In the genomic region with DNA sequence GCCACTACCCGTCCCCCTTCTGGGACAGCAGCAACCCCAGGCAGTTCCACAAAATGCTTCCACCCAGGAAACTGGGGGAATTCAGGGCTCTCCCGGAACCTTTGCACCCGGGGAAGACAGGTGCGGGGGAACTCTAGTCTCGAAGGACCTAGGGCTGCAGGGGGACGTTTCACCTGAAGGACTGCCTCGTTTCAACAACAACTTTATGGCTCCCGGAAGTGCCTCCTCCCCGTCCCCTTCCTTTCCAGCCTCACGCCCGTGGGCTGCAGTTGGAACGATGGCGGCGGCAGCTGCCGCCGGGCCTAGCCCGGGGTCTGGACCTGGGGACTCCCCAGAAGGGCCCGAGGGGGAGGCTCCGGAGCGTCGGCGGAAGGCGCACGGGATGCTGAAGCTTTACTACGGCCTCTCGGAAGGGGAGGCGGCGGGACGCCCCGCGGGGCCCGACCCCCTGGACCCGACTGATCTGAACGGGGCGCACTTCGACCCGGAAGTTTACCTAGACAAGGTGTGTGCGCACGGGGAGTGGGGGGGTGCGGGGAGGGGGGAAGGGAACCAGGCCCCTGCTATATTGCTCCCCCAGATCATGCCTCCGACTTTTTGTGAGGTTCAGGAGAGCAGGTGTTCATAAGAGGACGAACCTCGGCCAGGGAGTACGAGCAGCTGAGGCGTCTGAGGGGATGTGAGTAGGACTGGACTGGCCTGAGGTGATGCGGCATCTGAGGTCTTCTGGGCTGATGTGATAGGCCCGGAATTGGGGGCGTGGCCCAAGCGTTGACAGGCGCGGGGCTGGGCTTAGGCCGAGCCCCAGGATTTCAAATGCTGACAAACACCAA, we compare ENCODE assay signal across 1 cellular context.
TF ChIP-seq lines count a peak whose summit lies in the region.

A gene (plus strand): TSS at position 241 of the 833 bp plus-strand sequence. CDS start 37 bp downstream, at position 278.

TF ChIP-seq in K562, 482 proteins besides CTCF, POLR2A, EP300 and RAD21 (continued from another document and continues in another):
- TF ChIP-seq, protein P1, sequence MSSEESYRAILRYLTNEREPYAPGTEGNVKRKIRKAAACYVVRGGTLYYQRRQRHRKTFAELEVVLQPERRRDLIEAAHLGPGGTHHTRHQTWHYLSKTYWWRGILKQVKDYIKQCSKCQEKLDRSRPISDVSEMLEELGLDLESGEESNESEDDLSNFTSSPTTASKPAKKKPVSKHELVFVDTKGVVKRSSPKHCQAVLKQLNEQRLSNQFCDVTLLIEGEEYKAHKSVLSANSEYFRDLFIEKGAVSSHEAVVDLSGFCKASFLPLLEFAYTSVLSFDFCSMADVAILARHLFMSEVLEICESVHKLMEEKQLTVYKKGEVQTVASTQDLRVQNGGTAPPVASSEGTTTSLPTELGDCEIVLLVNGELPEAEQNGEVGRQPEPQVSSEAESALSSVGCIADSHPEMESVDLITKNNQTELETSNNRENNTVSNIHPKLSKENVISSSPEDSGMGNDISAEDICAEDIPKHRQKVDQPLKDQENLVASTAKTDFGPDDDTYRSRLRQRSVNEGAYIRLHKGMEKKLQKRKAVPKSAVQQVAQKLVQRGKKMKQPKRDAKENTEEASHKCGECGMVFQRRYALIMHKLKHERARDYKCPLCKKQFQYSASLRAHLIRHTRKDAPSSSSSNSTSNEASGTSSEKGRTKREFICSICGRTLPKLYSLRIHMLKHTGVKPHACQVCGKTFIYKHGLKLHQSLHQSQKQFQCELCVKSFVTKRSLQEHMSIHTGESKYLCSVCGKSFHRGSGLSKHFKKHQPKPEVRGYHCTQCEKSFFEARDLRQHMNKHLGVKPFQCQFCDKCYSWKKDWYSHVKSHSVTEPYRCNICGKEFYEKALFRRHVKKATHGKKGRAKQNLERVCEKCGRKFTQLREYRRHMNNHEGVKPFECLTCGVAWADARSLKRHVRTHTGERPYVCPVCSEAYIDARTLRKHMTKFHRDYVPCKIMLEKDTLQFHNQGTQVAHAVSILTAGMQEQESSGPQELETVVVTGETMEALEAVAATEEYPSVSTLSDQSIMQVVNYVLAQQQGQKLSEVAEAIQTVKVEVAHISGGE (CRISPR knock-in tag; IDR thresholded peaks at IDR 0.05): peak; percentile 99 to 100 (median 100)
- TF ChIP-seq BRF1 (IDR thresholded peaks at IDR 0.05; ENCODE audit: borderline replicate concordance, extremely low read depth, insufficient read length): no peak
- TF ChIP-seq GTF2E2 (tag; IDR thresholded peaks at IDR 0.05): peak; percentile 94
- TF ChIP-seq ZNF143 (CRISPR knock-in tag; IDR thresholded peaks at IDR 0.05): peak; percentile 31; the same call in 1 of the 2 replicates
- peak; percentile 20 for TF ChIP-seq CCNT2 (IDR thresholded peaks at IDR 0.05; ENCODE audit: borderline replicate concordance, extremely low read depth, insufficient read length, low read depth, low read length)
- TF ChIP-seq BDP1 (IDR thresholded peaks at IDR 0.05; ENCODE audit: insufficient read depth, insufficient read length): no peak
- TF ChIP-seq HDAC3 (IDR thresholded peaks at IDR 0.05; ENCODE audit: borderline replicate concordance, partially characterized antibody): peak; percentile 57
- TF ChIP-seq, protein P2, sequence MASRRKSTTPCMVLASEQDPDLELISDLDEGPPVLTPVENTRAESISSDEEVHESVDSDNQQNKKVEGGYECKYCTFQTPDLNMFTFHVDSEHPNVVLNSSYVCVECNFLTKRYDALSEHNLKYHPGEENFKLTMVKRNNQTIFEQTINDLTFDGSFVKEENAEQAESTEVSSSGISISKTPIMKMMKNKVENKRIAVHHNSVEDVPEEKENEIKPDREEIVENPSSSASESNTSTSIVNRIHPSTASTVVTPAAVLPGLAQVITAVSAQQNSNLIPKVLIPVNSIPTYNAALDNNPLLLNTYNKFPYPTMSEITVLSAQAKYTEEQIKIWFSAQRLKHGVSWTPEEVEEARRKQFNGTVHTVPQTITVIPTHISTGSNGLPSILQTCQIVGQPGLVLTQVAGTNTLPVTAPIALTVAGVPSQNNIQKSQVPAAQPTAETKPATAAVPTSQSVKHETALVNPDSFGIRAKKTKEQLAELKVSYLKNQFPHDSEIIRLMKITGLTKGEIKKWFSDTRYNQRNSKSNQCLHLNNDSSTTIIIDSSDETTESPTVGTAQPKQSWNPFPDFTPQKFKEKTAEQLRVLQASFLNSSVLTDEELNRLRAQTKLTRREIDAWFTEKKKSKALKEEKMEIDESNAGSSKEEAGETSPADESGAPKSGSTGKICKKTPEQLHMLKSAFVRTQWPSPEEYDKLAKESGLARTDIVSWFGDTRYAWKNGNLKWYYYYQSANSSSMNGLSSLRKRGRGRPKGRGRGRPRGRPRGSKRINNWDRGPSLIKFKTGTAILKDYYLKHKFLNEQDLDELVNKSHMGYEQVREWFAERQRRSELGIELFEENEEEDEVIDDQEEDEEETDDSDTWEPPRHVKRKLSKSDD (conservative IDR thresholded peaks at IDR 0.05; ENCODE audit: low read length): no peak; the same call in 1 of the 2 replicates
- TF ChIP-seq MYC (IDR thresholded peaks at IDR 0.05; ENCODE audit: low read depth, low read length): peak; percentile 88
- peak; percentile 72; the same call in 1 of the 2 replicates for TF ChIP-seq MYC (CRISPR knock-in tag; IDR thresholded peaks at IDR 0.05; ENCODE audit: borderline replicate concordance, low read depth)
- peak; percentile 82 for TF ChIP-seq DMBX1 (CRISPR knock-in tag; IDR thresholded peaks at IDR 0.05; ENCODE audit: borderline replicate concordance)
- peak; percentile 40; the same call in 1 of the 2 replicates for TF ChIP-seq FOXP1 (CRISPR knock-in tag; IDR thresholded peaks at IDR 0.05)
- TF ChIP-seq NCOA4 (IDR thresholded peaks at IDR 0.05; ENCODE audit: partially characterized antibody): no peak
- TF ChIP-seq, protein P3, sequence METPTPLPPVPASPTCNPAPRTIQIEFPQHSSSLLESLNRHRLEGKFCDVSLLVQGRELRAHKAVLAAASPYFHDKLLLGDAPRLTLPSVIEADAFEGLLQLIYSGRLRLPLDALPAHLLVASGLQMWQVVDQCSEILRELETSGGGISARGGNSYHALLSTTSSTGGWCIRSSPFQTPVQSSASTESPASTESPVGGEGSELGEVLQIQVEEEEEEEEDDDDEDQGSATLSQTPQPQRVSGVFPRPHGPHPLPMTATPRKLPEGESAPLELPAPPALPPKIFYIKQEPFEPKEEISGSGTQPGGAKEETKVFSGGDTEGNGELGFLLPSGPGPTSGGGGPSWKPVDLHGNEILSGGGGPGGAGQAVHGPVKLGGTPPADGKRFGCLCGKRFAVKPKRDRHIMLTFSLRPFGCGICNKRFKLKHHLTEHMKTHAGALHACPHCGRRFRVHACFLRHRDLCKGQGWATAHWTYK (CRISPR knock-in tag; IDR thresholded peaks at IDR 0.05): no peak; the same call in 1 of the 2 replicates
- no peak for TF ChIP-seq HNRNPH1 (optimal IDR thresholded peaks at IDR 0.05; ENCODE audit: low read depth, low read length)
- no peak for TF ChIP-seq HMG20A (CRISPR knock-in tag; conservative IDR thresholded peaks at IDR 0.05)
- no peak for TF ChIP-seq SMARCA4 (IDR thresholded peaks at IDR 0.05)
- TF ChIP-seq TAF15 (IDR thresholded peaks at IDR 0.05; ENCODE audit: low read depth, low read length): no peak
- no peak for TF ChIP-seq TFAM (CRISPR knock-in tag; conservative IDR thresholded peaks at IDR 0.05)
- no peak for TF ChIP-seq KLF16 (IDR thresholded peaks at IDR 0.05)
- no peak for TF ChIP-seq ZNF778 (CRISPR knock-in tag; IDR thresholded peaks at IDR 0.05)
- TF ChIP-seq FIP1L1 (IDR thresholded peaks at IDR 0.05; ENCODE audit: low read depth, low read length, poor library complexity, severe bottlenecking): peak; percentile 76
- peak; percentile 85 for TF ChIP-seq ZNF24 (IDR thresholded peaks at IDR 0.05)
- TF ChIP-seq KDM5B (IDR thresholded peaks at IDR 0.05; ENCODE audit: insufficient replicate concordance, low read depth, low read length): peak; percentile 96
- TF ChIP-seq, protein P4, sequence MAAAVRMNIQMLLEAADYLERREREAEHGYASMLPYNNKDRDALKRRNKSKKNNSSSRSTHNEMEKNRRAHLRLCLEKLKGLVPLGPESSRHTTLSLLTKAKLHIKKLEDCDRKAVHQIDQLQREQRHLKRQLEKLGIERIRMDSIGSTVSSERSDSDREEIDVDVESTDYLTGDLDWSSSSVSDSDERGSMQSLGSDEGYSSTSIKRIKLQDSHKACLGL (CRISPR knock-in tag; IDR thresholded peaks at IDR 0.05; ENCODE audit: borderline replicate concordance, poor library complexity, severe bottlenecking): peak; percentile 81
- TF ChIP-seq ETV1 (tag; conservative IDR thresholded peaks at IDR 0.05; ENCODE audit: low read depth): peak; percentile 95
- TF ChIP-seq C11orf30 (IDR thresholded peaks at IDR 0.05; ENCODE audit: low read depth): peak; percentile 95
- TF ChIP-seq, protein P5, sequence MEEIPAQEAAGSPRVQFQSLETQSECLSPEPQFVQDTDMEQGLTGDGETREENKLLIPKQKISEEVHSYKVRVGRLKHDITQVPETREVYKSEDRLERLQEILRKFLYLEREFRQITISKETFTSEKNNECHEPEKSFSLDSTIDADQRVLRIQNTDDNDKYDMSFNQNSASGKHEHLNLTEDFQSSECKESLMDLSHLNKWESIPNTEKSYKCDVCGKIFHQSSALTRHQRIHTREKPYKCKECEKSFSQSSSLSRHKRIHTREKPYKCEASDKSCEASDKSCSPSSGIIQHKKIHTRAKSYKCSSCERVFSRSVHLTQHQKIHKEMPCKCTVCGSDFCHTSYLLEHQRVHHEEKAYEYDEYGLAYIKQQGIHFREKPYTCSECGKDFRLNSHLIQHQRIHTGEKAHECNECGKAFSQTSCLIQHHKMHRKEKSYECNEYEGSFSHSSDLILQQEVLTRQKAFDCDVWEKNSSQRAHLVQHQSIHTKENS (CRISPR knock-in tag; IDR thresholded peaks at IDR 0.05): no peak
- 0 out of 2 replicates have a peak, but pooled peaks have one; percentile 18 for TF ChIP-seq MTA2 (IDR thresholded peaks at IDR 0.05; ENCODE audit: low read depth)
- no peak for TF ChIP-seq CHD2 (IDR thresholded peaks at IDR 0.05; ENCODE audit: low read depth, low read length)
- TF ChIP-seq TAF1 (IDR thresholded peaks at IDR 0.05; ENCODE audit: control insufficient read depth, extremely low read depth, insufficient read depth, low read length, severe bottlenecking): peak; percentile 98
- TF ChIP-seq, protein P6, sequence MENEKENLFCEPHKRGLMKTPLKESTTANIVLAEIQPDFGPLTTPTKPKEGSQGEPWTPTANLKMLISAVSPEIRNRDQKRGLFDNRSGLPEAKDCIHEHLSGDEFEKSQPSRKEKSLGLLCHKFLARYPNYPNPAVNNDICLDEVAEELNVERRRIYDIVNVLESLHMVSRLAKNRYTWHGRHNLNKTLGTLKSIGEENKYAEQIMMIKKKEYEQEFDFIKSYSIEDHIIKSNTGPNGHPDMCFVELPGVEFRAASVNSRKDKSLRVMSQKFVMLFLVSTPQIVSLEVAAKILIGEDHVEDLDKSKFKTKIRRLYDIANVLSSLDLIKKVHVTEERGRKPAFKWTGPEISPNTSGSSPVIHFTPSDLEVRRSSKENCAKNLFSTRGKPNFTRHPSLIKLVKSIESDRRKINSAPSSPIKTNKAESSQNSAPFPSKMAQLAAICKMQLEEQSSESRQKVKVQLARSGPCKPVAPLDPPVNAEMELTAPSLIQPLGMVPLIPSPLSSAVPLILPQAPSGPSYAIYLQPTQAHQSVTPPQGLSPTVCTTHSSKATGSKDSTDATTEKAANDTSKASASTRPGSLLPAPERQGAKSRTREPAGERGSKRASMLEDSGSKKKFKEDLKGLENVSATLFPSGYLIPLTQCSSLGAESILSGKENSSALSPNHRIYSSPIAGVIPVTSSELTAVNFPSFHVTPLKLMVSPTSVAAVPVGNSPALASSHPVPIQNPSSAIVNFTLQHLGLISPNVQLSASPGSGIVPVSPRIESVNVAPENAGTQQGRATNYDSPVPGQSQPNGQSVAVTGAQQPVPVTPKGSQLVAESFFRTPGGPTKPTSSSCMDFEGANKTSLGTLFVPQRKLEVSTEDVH (IDR thresholded peaks at IDR 0.05; ENCODE audit: low read depth, partially characterized antibody): peak; percentile 95
- TF ChIP-seq JUNB (CRISPR knock-in tag; conservative IDR thresholded peaks at IDR 0.05): no peak
- no peak for TF ChIP-seq ZNF224 (CRISPR knock-in tag; IDR thresholded peaks at IDR 0.05)
- peak; percentile 72 for TF ChIP-seq BHLHE40 (IDR thresholded peaks at IDR 0.05; ENCODE audit: low read length)
- TF ChIP-seq KDM4B (IDR thresholded peaks at IDR 0.05; ENCODE audit: borderline replicate concordance in 2 of 2, low read depth in 1 of 2): peak in 1 of 2 experiments; percentile 94; a peak in 2 of 4 replicates
- TF ChIP-seq, protein P7, sequence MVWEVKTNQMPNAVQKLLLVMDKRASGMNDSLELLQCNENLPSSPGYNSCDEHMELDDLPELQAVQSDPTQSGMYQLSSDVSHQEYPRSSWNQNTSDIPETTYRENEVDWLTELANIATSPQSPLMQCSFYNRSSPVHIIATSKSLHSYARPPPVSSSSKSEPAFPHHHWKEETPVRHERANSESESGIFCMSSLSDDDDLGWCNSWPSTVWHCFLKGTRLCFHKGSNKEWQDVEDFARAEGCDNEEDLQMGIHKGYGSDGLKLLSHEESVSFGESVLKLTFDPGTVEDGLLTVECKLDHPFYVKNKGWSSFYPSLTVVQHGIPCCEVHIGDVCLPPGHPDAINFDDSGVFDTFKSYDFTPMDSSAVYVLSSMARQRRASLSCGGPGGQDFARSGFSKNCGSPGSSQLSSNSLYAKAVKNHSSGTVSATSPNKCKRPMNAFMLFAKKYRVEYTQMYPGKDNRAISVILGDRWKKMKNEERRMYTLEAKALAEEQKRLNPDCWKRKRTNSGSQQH (CRISPR knock-in tag; IDR thresholded peaks at IDR 0.05): no peak
- TF ChIP-seq POLR3A (IDR thresholded peaks at IDR 0.05; ENCODE audit: borderline replicate concordance, extremely low read depth, insufficient read depth, insufficient read length): no peak
- TF ChIP-seq ZNF445 (CRISPR knock-in tag; IDR thresholded peaks at IDR 0.05; ENCODE audit: low read depth): no peak
- 0 out of 2 replicates have a peak, but pooled peaks have one; percentile 56 for TF ChIP-seq MTA1 (IDR thresholded peaks at IDR 0.05; ENCODE audit: borderline replicate concordance)
- TF ChIP-seq, protein P8, sequence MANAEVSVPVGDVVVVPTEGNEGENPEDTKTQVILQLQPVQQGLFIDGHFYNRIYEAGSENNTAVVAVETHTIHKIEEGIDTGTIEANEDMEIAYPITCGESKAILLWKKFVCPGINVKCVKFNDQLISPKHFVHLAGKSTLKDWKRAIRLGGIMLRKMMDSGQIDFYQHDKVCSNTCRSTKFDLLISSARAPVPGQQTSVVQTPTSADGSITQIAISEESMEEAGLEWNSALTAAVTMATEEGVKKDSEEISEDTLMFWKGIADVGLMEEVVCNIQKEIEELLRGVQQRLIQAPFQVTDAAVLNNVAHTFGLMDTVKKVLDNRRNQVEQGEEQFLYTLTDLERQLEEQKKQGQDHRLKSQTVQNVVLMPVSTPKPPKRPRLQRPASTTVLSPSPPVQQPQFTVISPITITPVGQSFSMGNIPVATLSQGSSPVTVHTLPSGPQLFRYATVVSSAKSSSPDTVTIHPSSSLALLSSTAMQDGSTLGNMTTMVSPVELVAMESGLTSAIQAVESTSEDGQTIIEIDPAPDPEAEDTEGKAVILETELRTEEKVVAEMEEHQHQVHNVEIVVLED (CRISPR knock-in tag; IDR thresholded peaks at IDR 0.05): peak; percentile 79
- peak; percentile 87 for TF ChIP-seq ZNF384 (IDR thresholded peaks at IDR 0.05; ENCODE audit: low read depth, low read length)
- no peak for TF ChIP-seq MCM5 (IDR thresholded peaks at IDR 0.05; ENCODE audit: low read depth)
- TF ChIP-seq SPI1 (IDR thresholded peaks at IDR 0.05; ENCODE audit: borderline replicate concordance, low read depth, low read length): 0 out of 2 replicates have a peak, but pooled peaks have one; percentile 9
- no peak for TF ChIP-seq FUS (optimal IDR thresholded peaks at IDR 0.05; ENCODE audit: low read depth, low read length)
- TF ChIP-seq ZEB2 (IDR thresholded peaks at IDR 0.05): peak; percentile 99
- peak; percentile 52; the same call in 1 of the 2 replicates for TF ChIP-seq NFE2 (IDR thresholded peaks at IDR 0.05; ENCODE audit: low read depth)
- peak; percentile 96 for TF ChIP-seq NR2C2 (CRISPR knock-in tag; IDR thresholded peaks at IDR 0.05)
- peak; percentile 99 for TF ChIP-seq NR2C2 (tag; IDR thresholded peaks at IDR 0.05)
